Comparison of ENCODE assay signal across 8 cellular contexts in the genomic region with DNA sequence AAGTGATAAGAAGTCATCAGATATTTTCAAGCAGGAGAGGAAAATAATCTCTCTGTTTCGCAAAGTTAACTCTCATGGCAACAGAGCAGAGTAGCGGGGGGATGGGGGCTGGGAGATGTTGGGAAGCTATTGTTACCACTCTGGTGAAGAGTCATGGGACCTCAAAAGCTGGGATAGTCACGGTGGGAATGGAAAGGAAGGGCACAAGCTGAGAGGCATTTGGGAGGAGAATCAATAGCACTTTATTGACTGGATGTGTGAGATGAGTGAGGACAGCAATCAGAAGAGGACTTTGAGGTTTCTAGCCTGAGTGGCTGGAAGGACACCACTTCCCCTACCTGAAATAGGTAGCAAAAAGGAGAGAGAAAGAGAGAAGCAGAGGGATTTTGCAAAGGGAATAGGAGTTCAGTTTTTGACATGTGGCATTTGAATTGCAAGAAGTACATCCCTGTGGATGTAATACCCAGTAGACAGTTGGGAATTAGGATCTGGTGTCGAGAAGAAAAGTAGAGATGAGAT. TPM values are rescaled to one million over a fixed set of nuclear protein-coding genes. Genes with fewer than 3 reads are reported as not detected.
A peak's percentile ranks its signal among the peaks of the same experiment; 100 is the strongest.
DNase-seq lines count a peak whose midpoint lies in the region; ATAC-seq and TF ChIP-seq lines count a peak whose summit lies in the region.

No MANE protein-coding gene starts in this region.

- ATAC-seq in GM19395 (IDR thresholded peaks at IDR 0.05; ENCODE audit: unreplicated experiment): no peak

- TF ChIP-seq CTCF in GM13976 (IDR thresholded peaks at IDR 0.05; ENCODE audit: borderline replicate concordance, control extremely low read depth, extremely low read depth, insufficient read depth, missing control alignments): no peak

- H3K36me3 ChIP-seq in ACC112 (ENCODE audit: insufficient read depth, low read length) (no peaks in the 10 kb centered on the region), duodenal mucosa (ENCODE audit: control insufficient read depth in 1 of 2, insufficient read depth in 2 of 2, low read length in 2 of 2) (no peaks in the 10 kb centered on the region)

- H3K4me3 ChIP-seq in ACC112 (ENCODE audit: low read depth, low read length) (peak overlapping the region; percentile 84), duodenal mucosa (ENCODE audit: low read depth in 1 of 2, low read length in 2 of 2) (peak overlapping the region; percentile 78 to 89)
- peak overlapping the region; percentile 73 for H3K4me3 ChIP-seq in Jurkat, Clone E6-1 (ENCODE audit: low read length)

- H3K27ac ChIP-seq in ACC112 (ENCODE audit: low read depth, low read length) (peak overlapping the region; percentile 99), duodenal mucosa (ENCODE audit: low read depth, low read length) (peak overlapping the region; percentile 90)

- peak overlapping the region; percentile 0 for H2AFZ ChIP-seq in ACC112 (ENCODE audit: low read length, unreplicated experiment)

- H3K4me1 ChIP-seq in ACC112 (ENCODE audit: control insufficient read depth, insufficient read depth, low read length, unreplicated experiment): peaks cover 39% of the 10 kb centered on the region
- peaks cover 38 to 47% of the 10 kb centered on the region in 2 donors for H3K4me1 ChIP-seq in duodenal mucosa (ENCODE audit: control insufficient read depth in 1 of 2, insufficient read depth in 2 of 2, low read length in 2 of 2)

- in situ Hi-C loops in GM13976 (cut with MboI; ENCODE audit: low sequenced_read_pairs, unreplicated experiment): no loop called here

- no peaks in the 10 kb centered on the region for H3K9me3 ChIP-seq in duodenal mucosa (ENCODE audit: control insufficient read depth in 1 of 2, low read length in 2 of 2)

- DNase-seq in Jurkat, Clone E6-1 (ENCODE audit: low read depth, low spot score): no peak
- DNase-seq in midbrain (lab: John Stamatoyannopoulos, UW) (peak; percentile 71), SIG-M5 treated with dmso at 0.1 percent for 504 hours (lab: John Stamatoyannopoulos, UW; ENCODE audit: unreplicated experiment) (no peak), DMS 273 (lab: John Stamatoyannopoulos, UW; ENCODE audit: unreplicated experiment) (no peak), GM13976 (ENCODE audit: low spot score) (no peak)

- no peaks in the 10 kb centered on the region for H3K27me3 ChIP-seq in ACC112 (ENCODE audit: insufficient read depth, low read length)
- H3K27me3 ChIP-seq in duodenal mucosa (ENCODE audit: control insufficient read depth in 1 of 2, insufficient read depth in 2 of 2, low read length in 2 of 2): no peaks in the 10 kb centered on the region

- peak overlapping the region; percentile 85 to 91 for H3K9ac ChIP-seq in duodenal mucosa (ENCODE audit: low read depth in 1 of 2, low read length in 2 of 2)

- H3K79me2 ChIP-seq in ACC112 (ENCODE audit: control insufficient read depth, insufficient read depth, low read length, unreplicated experiment): no peaks in the 10 kb centered on the region

RNA-seq across cellular contexts. Expression of a gene that starts 27.2 kb away (rescaled TPM):
- polyA plus RNA-seq in Jurkat, Clone E6-1 (2012; ENCODE audit: insufficient read depth, insufficient read length): 150 TPM

RNA-seq across cellular contexts. Expression of a gene that starts 44.2 kb away (rescaled TPM):
- not detected for polyA plus RNA-seq in Jurkat, Clone E6-1 (2012; ENCODE audit: insufficient read depth, insufficient read length)
